Comparison of ENCODE assay signal across 1 cellular context in the genomic region with DNA sequence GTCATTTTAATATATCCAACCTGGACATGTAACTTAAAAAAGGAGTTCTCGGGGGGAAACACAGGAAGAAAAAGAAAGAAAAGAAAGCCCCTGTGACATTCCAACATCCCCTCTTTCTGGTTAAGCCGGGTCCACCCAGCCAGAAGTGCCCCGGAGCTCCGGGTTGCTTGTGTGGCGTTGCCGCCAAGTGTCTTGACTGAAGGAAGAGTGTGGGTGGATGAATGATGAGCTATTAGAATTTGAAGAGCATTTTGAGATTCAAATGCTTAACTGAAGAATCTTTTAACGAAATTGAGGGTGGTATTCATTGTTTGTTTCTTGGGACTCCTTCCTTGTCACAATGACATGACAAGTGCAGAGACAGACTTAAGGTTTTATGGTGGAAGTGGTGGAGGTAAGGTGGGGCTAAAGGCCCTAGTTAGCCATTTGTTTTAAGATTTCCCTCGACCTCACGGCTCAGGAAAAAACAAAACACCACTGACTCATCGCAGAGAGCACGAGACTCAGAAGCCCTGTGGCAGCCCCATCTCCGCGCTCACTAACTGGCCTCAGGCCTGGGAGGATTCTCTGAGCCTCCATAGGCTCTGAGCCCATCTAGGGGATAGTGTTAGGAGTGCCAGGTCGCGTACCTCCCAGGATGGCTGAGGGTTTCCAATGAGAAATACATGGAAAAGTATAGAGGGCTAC.
TF ChIP-seq lines count a peak whose summit lies in the region.

No MANE protein-coding gene starts in this region.

TF ChIP-seq in HEK293, 187 proteins besides CTCF, POLR2A, EP300 and RAD21 (continued from another document and continues in another):
- TF ChIP-seq, protein P1, sequence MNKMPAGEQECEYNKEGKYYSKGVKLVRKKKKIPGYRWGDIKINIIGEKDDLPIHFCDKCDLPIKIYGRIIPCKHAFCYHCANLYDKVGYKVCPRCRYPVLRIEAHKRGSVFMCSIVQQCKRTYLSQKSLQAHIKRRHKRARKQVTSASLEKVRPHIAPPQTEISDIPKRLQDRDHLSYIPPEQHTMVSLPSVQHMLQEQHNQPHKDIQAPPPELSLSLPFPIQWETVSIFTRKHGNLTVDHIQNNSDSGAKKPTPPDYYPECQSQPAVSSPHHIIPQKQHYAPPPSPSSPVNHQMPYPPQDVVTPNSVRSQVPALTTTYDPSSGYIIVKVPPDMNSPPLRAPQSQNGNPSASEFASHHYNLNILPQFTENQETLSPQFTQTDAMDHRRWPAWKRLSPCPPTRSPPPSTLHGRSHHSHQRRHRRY (tag by site-specific recombination; IDR thresholded peaks at IDR 0.05) = no peak
- TF ChIP-seq ZNF169 (tag by site-specific recombination; IDR thresholded peaks at IDR 0.05) (no peak), ZNF140 (tag by site-specific recombination; IDR thresholded peaks at IDR 0.05) (no peak), ZNF621 (tag by site-specific recombination; IDR thresholded peaks at IDR 0.05) (no peak), ZBTB48 (tag by site-specific recombination; IDR thresholded peaks at IDR 0.05) (no peak), ZNF416 (tag by site-specific recombination; IDR thresholded peaks at IDR 0.05) (no peak), ZNF677 (tag by site-specific recombination; IDR thresholded peaks at IDR 0.05) (no peak), ZNF335 (tag by site-specific recombination; conservative IDR thresholded peaks at IDR 0.05) (no peak), SCRT1 (tag by site-specific recombination; IDR thresholded peaks at IDR 0.05; ENCODE audit: borderline replicate concordance) (no peak), ZNF274 (IDR thresholded peaks at IDR 0.05; ENCODE audit: low read length) (no peak), ZNF274 (tag by site-specific recombination; IDR thresholded peaks at IDR 0.05; ENCODE audit: borderline replicate concordance) (no peak), ZNF701 (tag by site-specific recombination; IDR thresholded peaks at IDR 0.05) (no peak), ZNF660 (tag by site-specific recombination; IDR thresholded peaks at IDR 0.05) (peak; percentile 42; the same call in 1 of the 2 replicates), ZNF600 (tag by site-specific recombination; IDR thresholded peaks at IDR 0.05) (no peak), ZNF16 (tag by site-specific recombination; IDR thresholded peaks at IDR 0.05; ENCODE audit: low read depth) (no peak), ZBTB21 (tag by site-specific recombination; IDR thresholded peaks at IDR 0.05) (no peak), OVOL3 (tag by site-specific recombination; IDR thresholded peaks at IDR 0.05) (no peak), ZNF433 (tag by site-specific recombination; IDR thresholded peaks at IDR 0.05; ENCODE audit: low read depth) (no peak), ZNF2 (tag by site-specific recombination; IDR thresholded peaks at IDR 0.05) (no peak), ZFP69B (tag by site-specific recombination; IDR thresholded peaks at IDR 0.05) (no peak), SP7 (tag by site-specific recombination; IDR thresholded peaks at IDR 0.05) (0 out of 2 replicates have a peak, but pooled peaks have one; percentile 28), ZNF76 (tag by site-specific recombination; IDR thresholded peaks at IDR 0.05; ENCODE audit: borderline replicate concordance, low read depth) (no peak), ZNF404 (tag by site-specific recombination; IDR thresholded peaks at IDR 0.05) (no peak), ZNF302 (tag by site-specific recombination; IDR thresholded peaks at IDR 0.05; ENCODE audit: low read depth) (no peak), ZNF658 (tag by site-specific recombination; IDR thresholded peaks at IDR 0.05) (no peak), GLIS2 (tag by site-specific recombination; IDR thresholded peaks at IDR 0.05) (peak; percentile 22; the same call in 1 of the 2 replicates), MEIS1 (CRISPR knock-in tag; IDR thresholded peaks at IDR 0.05; ENCODE audit: borderline replicate concordance) (no peak), IKZF3 (tag by site-specific recombination; IDR thresholded peaks at IDR 0.05) (peak; percentile 17; the same call in 1 of the 2 replicates), ZNF426 (tag by site-specific recombination; IDR thresholded peaks at IDR 0.05) (no peak), ZNF548 (tag by site-specific recombination; IDR thresholded peaks at IDR 0.05) (no peak)
- TF ChIP-seq, protein P2, sequence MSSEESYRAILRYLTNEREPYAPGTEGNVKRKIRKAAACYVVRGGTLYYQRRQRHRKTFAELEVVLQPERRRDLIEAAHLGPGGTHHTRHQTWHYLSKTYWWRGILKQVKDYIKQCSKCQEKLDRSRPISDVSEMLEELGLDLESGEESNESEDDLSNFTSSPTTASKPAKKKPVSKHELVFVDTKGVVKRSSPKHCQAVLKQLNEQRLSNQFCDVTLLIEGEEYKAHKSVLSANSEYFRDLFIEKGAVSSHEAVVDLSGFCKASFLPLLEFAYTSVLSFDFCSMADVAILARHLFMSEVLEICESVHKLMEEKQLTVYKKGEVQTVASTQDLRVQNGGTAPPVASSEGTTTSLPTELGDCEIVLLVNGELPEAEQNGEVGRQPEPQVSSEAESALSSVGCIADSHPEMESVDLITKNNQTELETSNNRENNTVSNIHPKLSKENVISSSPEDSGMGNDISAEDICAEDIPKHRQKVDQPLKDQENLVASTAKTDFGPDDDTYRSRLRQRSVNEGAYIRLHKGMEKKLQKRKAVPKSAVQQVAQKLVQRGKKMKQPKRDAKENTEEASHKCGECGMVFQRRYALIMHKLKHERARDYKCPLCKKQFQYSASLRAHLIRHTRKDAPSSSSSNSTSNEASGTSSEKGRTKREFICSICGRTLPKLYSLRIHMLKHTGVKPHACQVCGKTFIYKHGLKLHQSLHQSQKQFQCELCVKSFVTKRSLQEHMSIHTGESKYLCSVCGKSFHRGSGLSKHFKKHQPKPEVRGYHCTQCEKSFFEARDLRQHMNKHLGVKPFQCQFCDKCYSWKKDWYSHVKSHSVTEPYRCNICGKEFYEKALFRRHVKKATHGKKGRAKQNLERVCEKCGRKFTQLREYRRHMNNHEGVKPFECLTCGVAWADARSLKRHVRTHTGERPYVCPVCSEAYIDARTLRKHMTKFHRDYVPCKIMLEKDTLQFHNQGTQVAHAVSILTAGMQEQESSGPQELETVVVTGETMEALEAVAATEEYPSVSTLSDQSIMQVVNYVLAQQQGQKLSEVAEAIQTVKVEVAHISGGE (tag by site-specific recombination; conservative IDR thresholded peaks at IDR 0.05; ENCODE audit: low read depth) = no peak
- TF ChIP-seq, protein P3, sequence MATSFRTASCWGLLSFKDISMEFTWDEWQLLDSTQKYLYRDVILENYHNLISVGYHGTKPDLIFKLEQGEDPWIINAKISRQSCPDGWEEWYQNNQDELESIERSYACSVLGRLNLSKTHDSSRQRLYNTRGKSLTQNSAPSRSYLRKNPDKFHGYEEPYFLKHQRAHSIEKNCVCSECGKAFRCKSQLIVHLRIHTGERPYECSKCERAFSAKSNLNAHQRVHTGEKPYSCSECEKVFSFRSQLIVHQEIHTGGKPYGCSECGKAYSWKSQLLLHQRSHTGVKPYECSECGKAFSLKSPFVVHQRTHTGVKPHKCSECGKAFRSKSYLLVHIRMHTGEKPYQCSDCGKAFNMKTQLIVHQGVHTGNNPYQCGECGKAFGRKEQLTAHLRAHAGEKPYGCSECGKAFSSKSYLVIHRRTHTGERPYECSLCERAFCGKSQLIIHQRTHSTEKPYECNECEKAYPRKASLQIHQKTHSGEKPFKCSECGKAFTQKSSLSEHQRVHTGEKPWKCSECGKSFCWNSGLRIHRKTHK (tag by site-specific recombination; IDR thresholded peaks at IDR 0.05) = no peak
- TF ChIP-seq, protein P4, sequence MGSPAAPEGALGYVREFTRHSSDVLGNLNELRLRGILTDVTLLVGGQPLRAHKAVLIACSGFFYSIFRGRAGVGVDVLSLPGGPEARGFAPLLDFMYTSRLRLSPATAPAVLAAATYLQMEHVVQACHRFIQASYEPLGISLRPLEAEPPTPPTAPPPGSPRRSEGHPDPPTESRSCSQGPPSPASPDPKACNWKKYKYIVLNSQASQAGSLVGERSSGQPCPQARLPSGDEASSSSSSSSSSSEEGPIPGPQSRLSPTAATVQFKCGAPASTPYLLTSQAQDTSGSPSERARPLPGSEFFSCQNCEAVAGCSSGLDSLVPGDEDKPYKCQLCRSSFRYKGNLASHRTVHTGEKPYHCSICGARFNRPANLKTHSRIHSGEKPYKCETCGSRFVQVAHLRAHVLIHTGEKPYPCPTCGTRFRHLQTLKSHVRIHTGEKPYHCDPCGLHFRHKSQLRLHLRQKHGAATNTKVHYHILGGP (tag by site-specific recombination; IDR thresholded peaks at IDR 0.05) = no peak
- TF ChIP-seq, protein P5, sequence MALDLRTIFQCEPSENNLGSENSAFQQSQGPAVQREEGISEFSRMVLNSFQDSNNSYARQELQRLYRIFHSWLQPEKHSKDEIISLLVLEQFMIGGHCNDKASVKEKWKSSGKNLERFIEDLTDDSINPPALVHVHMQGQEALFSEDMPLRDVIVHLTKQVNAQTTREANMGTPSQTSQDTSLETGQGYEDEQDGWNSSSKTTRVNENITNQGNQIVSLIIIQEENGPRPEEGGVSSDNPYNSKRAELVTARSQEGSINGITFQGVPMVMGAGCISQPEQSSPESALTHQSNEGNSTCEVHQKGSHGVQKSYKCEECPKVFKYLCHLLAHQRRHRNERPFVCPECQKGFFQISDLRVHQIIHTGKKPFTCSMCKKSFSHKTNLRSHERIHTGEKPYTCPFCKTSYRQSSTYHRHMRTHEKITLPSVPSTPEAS (tag by site-specific recombination; IDR thresholded peaks at IDR 0.05) = no peak
- TF ChIP-seq, protein P6, sequence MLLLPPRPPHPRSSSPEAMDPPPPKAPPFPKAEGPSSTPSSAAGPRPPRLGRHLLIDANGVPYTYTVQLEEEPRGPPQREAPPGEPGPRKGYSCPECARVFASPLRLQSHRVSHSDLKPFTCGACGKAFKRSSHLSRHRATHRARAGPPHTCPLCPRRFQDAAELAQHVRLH (tag by site-specific recombination; IDR thresholded peaks at IDR 0.05) = no peak
- TF ChIP-seq, protein P7, sequence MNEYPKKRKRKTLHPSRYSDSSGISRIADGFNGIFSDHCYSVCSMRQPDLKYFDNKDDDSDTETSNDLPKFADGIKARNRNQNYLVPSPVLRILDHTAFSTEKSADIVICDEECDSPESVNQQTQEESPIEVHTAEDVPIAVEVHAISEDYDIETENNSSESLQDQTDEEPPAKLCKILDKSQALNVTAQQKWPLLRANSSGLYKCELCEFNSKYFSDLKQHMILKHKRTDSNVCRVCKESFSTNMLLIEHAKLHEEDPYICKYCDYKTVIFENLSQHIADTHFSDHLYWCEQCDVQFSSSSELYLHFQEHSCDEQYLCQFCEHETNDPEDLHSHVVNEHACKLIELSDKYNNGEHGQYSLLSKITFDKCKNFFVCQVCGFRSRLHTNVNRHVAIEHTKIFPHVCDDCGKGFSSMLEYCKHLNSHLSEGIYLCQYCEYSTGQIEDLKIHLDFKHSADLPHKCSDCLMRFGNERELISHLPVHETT (tag by site-specific recombination; IDR thresholded peaks at IDR 0.05) = 0 out of 2 replicates have a peak, but pooled peaks have one; percentile 39
- TF ChIP-seq, protein P8, sequence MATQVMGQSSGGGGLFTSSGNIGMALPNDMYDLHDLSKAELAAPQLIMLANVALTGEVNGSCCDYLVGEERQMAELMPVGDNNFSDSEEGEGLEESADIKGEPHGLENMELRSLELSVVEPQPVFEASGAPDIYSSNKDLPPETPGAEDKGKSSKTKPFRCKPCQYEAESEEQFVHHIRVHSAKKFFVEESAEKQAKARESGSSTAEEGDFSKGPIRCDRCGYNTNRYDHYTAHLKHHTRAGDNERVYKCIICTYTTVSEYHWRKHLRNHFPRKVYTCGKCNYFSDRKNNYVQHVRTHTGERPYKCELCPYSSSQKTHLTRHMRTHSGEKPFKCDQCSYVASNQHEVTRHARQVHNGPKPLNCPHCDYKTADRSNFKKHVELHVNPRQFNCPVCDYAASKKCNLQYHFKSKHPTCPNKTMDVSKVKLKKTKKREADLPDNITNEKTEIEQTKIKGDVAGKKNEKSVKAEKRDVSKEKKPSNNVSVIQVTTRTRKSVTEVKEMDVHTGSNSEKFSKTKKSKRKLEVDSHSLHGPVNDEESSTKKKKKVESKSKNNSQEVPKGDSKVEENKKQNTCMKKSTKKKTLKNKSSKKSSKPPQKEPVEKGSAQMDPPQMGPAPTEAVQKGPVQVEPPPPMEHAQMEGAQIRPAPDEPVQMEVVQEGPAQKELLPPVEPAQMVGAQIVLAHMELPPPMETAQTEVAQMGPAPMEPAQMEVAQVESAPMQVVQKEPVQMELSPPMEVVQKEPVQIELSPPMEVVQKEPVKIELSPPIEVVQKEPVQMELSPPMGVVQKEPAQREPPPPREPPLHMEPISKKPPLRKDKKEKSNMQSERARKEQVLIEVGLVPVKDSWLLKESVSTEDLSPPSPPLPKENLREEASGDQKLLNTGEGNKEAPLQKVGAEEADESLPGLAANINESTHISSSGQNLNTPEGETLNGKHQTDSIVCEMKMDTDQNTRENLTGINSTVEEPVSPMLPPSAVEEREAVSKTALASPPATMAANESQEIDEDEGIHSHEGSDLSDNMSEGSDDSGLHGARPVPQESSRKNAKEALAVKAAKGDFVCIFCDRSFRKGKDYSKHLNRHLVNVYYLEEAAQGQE (tag by site-specific recombination; IDR thresholded peaks at IDR 0.05) = no peak
- TF ChIP-seq, protein P9, sequence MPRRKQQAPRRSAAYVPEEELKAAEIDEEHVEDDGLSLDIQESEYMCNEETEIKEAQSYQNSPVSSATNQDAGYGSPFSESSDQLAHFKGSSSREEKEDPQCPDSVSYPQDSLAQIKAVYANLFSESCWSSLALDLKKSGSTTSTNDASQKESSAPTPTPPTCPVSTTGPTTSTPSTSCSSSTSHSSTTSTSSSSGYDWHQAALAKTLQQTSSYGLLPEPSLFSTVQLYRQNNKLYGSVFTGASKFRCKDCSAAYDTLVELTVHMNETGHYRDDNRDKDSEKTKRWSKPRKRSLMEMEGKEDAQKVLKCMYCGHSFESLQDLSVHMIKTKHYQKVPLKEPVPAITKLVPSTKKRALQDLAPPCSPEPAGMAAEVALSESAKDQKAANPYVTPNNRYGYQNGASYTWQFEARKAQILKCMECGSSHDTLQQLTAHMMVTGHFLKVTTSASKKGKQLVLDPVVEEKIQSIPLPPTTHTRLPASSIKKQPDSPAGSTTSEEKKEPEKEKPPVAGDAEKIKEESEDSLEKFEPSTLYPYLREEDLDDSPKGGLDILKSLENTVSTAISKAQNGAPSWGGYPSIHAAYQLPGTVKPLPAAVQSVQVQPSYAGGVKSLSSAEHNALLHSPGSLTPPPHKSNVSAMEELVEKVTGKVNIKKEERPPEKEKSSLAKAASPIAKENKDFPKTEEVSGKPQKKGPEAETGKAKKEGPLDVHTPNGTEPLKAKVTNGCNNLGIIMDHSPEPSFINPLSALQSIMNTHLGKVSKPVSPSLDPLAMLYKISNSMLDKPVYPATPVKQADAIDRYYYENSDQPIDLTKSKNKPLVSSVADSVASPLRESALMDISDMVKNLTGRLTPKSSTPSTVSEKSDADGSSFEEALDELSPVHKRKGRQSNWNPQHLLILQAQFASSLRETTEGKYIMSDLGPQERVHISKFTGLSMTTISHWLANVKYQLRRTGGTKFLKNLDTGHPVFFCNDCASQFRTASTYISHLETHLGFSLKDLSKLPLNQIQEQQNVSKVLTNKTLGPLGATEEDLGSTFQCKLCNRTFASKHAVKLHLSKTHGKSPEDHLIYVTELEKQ (tag by site-specific recombination; IDR thresholded peaks at IDR 0.05; ENCODE audit: borderline replicate concordance) = no peak
